11 cellular contexts compared by ENCODE assay signal in the genomic region with DNA sequence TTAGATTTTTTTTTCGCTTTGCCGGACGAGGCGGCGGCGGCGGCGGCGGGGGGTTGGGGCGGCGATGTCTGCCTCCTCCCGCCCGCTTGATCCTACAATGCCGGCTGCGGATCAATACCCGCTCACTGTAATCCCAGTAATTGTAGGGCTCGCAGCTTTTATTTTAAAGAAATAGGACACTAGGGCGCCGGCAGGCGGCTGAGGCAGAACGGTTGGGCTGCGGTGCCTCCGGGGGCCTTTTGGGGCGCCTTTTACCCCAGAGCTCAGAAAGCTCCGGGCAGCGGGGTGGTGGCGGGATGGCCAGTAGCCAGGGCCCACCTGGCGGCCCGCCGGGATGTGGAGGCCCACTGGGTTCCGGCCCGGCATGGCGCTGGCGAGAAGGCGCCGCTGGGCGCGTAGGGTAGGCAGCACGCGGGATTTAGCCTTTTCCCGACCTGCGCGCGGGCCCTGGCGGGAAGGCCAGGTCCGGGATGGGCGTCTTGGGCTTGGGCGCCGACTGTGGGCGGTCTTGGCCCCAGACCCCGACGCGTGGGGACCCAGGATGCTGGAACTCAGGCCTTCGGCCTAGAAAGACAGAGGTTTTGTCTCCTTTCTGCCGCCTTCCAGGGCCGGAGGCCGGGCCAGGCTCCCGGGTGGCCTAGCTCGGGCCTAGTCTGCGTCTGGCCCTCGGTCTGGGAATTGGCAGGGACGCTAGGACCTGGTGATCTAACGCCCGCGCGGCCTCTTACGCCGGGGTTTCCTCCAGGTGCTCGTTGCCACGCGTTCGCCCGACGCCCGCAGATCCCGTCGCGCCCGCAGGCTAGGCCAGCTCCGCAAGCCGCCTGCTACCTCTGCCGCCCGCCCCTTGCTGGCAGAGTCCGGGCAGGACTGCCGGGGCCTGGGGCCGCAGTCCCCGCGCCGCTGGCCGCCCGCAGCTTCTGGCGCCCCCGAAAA. TPM values are rescaled to one million over a fixed set of nuclear protein-coding genes. Genes with fewer than 3 reads are reported as not detected.
DNase-seq lines count a peak whose midpoint lies in the region; ATAC-seq, FAIRE-seq and TF ChIP-seq lines count a peak whose summit lies in the region.
"Had no signal": no experiment of that assay in that cellular context is flagged by ENCODE, and none has a peak within 500 bp of the region (broad histone marks: within the 10 kb centered on the region; RNA-seq: fewer than 3 reads in every experiment).

No MANE protein-coding gene starts in this region.

- intact Hi-C loops in GM12878 (cut with micrococcal nuclease; ENCODE audit: unreplicated experiment), result no loop called here

- H3K4me1 ChIP-seq in GM12878 (ENCODE audit: control insufficient read depth, insufficient read depth, low read length), result no peaks in the 10 kb centered on the region

- H3K27me3 ChIP-seq in GM12878 (replicated peaks in 1 of 2; ENCODE audit: control insufficient read depth in 2 of 2, insufficient read depth in 2 of 2, low read length in 1 of 2), result peaks cover 12 to 33% of the 10 kb centered on the region in 2 experiments

- no peak overlapping the region for H3K27ac ChIP-seq in GM12878 (ENCODE audit: control insufficient read depth, insufficient read depth)
- H3K27ac ChIP-seq: WERI-Rb-1 had no signal

- no peak for TF ChIP-seq POLR2A in GM12878 (IDR thresholded peaks at IDR 0.05; ENCODE audit: low read depth, low read length)

- H3K9me3 ChIP-seq in GM12878 (replicated peaks; ENCODE audit: control insufficient read depth, insufficient read depth, low read length), result no peaks in the 10 kb centered on the region; the same call in 2 of the 3 replicates

- H4K20me1 ChIP-seq in GM12878 (ENCODE audit: control insufficient read depth, insufficient read depth), result no peaks in the 10 kb centered on the region

- TF ChIP-seq CTCF in GM12878 (IDR thresholded peaks at IDR 0.05 in 2 of 3, conservative IDR thresholded peaks at IDR 0.05 in 1 of 3; ENCODE audit: control insufficient read depth in 2 of 3, extremely low read depth in 1 of 3, insufficient read depth in 1 of 3, low read depth in 3 of 3, low read length in 3 of 3), result no peak

- peak overlapping the region; percentile 43 for H3K4me3 Mint-ChIP-seq in stimulated activated naive CD8-positive, alpha-beta T cell treated with anti-CD3 and anti-CD28 coated beads, Interleukin-15, Interleukin-2, amounts not matched to agents 100 ng/mL and 50 ng/mL, for 24 hours

- peaks cover 79% of the 10 kb centered on the region for H3K27me3 Mint-ChIP-seq in stimulated activated naive CD8-positive, alpha-beta T cell treated with anti-CD3 and anti-CD28 coated beads, Interleukin-15, Interleukin-2, amounts not matched to agents 100 ng/mL and 50 ng/mL, for 24 hours

- TF ChIP-seq EP300 in GM12878 (IDR thresholded peaks at IDR 0.05; ENCODE audit: borderline replicate concordance in 1 of 2, control insufficient read depth in 1 of 2, low read depth in 2 of 2, low read length in 2 of 2), result no peak

- in situ Hi-C loops in GM12878 (cut with MboI), result no loop called here

- TF ChIP-seq RAD21 in GM12878 (IDR thresholded peaks at IDR 0.05; ENCODE audit: insufficient read depth, low read depth, low read length), result no peak

- no peak overlapping the region for H2AFZ ChIP-seq in GM12878 (ENCODE audit: control insufficient read depth, low read depth, low read length)

- no peaks in the 10 kb centered on the region for H3K79me2 ChIP-seq in GM12878 (ENCODE audit: control insufficient read depth, insufficient read depth, low read length)

- no peaks in the 10 kb centered on the region for H3K36me3 Mint-ChIP-seq in stimulated activated naive CD8-positive, alpha-beta T cell treated with anti-CD3 and anti-CD28 coated beads, Interleukin-15, Interleukin-2, amounts not matched to agents 100 ng/mL and 50 ng/mL, for 24 hours (ENCODE audit: low read depth)

- CTCF ChIA-PET in GM12878 (lab: Yijun Ruan, JAX), result interaction anchor here (1.1 kb wide), 1 partner anchor 26 kb away, joined by 3 read pairs; no protein-coding TSS in a partner anchor

- POLR2A ChIA-PET in GM12878 (lab: Charles Lee), result no interaction called here

- peaks cover 19% of the 10 kb centered on the region for H3K4me1 Mint-ChIP-seq in stimulated activated naive CD8-positive, alpha-beta T cell treated with anti-CD3 and anti-CD28 coated beads, Interleukin-15, Interleukin-2, amounts not matched to agents 100 ng/mL and 50 ng/mL, for 24 hours (ENCODE audit: low read depth)

- RAD21 ChIA-PET in GM12878 (lab: Charles Lee; ENCODE audit: unreplicated experiment), result no interaction called here

- no peak for FAIRE-seq in GM12878 (lab: Jason Lieb, UNC)

- H3K36me3 ChIP-seq in GM12878 (ENCODE audit: control insufficient read depth in 2 of 2, insufficient read depth in 2 of 2, low read length in 1 of 2), result no peaks in the 10 kb centered on the region
- H3K36me3 ChIP-seq: WERI-Rb-1 had no signal

- ATAC-seq in GM12878 (peak; percentile 44; the same call in 2 of the 3 replicates), left lobe of liver (peak; percentile 46), HG02623 (IDR thresholded peaks at IDR 0.05; ENCODE audit: unreplicated experiment) (no peak), HG02678 (IDR thresholded peaks at IDR 0.05; ENCODE audit: unreplicated experiment) (no peak)

- SMC1A ChIA-PET in GM12878 (lab: Charles Lee; ENCODE audit: uncharacterized antibody, unreplicated experiment), result no interaction called here

- WGBS in GM12878 (ENCODE audit: insufficient coverage, insufficient replicate concordance, low lambda C conversion rate, missing lambda C conversion rate), result 42% methylated on average over 67 of the region's 93 CpGs

- peak; percentile 7 for DNase-seq in NCI-H748 (lab: John Stamatoyannopoulos, UW; ENCODE audit: unreplicated experiment)
- DNase-seq in NCI-H748 treated with DMSO at 0.1 percent for 48 hours (lab: John Stamatoyannopoulos, UW), result no peak
- DNase-seq in GM12878 (ENCODE audit: low read depth, low spot score), result no peak
- DNase-seq in left lobe of liver (ENCODE audit: low spot score), result peak; percentile 72
- no peak for DNase-seq in H4 (ENCODE audit: low spot score)
- DNase-seq: foreskin melanocyte, WERI-Rb-1 had no signal

- no peak overlapping the region for H3K4me2 ChIP-seq in GM12878 (ENCODE audit: control insufficient read depth, insufficient read depth)

- no peak overlapping the region for H3K4me3 ChIP-seq in GM12878

- H3K9ac ChIP-seq in GM12878 (ENCODE audit: control insufficient read depth, insufficient read depth, low read length), result no peak overlapping the region

- no peaks in the 10 kb centered on the region for H3K9me3 Mint-ChIP-seq in stimulated activated naive CD8-positive, alpha-beta T cell treated with anti-CD3 and anti-CD28 coated beads, Interleukin-15, Interleukin-2, amounts not matched to agents 100 ng/mL and 50 ng/mL, for 24 hours

- no peak overlapping the region for H3K27ac Mint-ChIP-seq in stimulated activated naive CD8-positive, alpha-beta T cell treated with anti-CD3 and anti-CD28 coated beads, Interleukin-15, Interleukin-2, amounts not matched to agents 100 ng/mL and 50 ng/mL, for 24 hours

- BruUV-seq in GM12878 (replicated peaks; lab: Mats Ljungman, UMichigan), result no TSS peak

TF ChIP-seq in GM12878, 131 proteins besides CTCF, POLR2A, EP300 and RAD21:
- TF ChIP-seq SUZ12 (IDR thresholded peaks at IDR 0.05; ENCODE audit: unreplicated experiment), result peak; percentile 94
- TF ChIP-seq HDGF (IDR thresholded peaks at IDR 0.05), result no peak

RNA-seq across cellular contexts. Expression of a gene that starts 15.5 kb away (rescaled TPM):
- not detected in 2 replicates for total RNA-seq in GM12878 (2013; cell fraction: nucleolus; rRNA removed)
- not detected in 2 replicates for total RNA-seq in GM12878 (2014; rRNA removed)
- total RNA-seq in GM12878 (2014; rRNA removed; fragmentation: Illumina TruSeq; extraction: Trizol), result not detected in 2 replicates
- 0.11 and 0.28 TPM in 2 replicates for total RNA-seq in GM12878 (2021)
- polyA plus RNA-seq in GM12878 (2011; ENCODE audit: low read depth), result not detected
- not detected in 2 replicates for polyA plus RNA-seq in GM12878 (2011; rRNA removed)
- polyA plus RNA-seq in GM12878 (2011; cell fraction: cytosol; rRNA removed), result not detected in 2 replicates
- polyA plus RNA-seq in GM12878 (2011; cell fraction: nucleus; rRNA removed), result not detected in 2 replicates
- not detected in 2 replicates for polyA plus RNA-seq in GM12878 (2012)
- polyA plus RNA-seq in GM12878 (2014; fragmentation: Illumina TruSeq; extraction: Trizol), result not detected in 2 replicates
- not detected for polyA plus RNA-seq in GM12878 (2014; fragmentation: Nextera tagmentation; extraction: Ambion mirVana)
- polyA plus RNA-seq in GM12878 (2014; rRNA removed), result not detected in 2 replicates
- polyA plus RNA-seq in GM12878 (2016; fragmentation: Nextera tagmentation; extraction: Ambion mirVana), result not detected
- not detected in 2 replicates for polyA minus RNA-seq in GM12878 (2011; rRNA and poly(A)+ RNA removed)
- polyA minus RNA-seq in GM12878 (2011; cell fraction: cytosol; rRNA and poly(A)+ RNA removed), result not detected in 2 replicates
- polyA minus RNA-seq in GM12878 (2011; cell fraction: nucleus; rRNA and poly(A)+ RNA removed), result not detected in 2 replicates
- total RNA-seq in left lobe of liver, result 63.0 TPM
- 0.10 TPM in 1 of 2 replicates, not detected in the other for total RNA-seq in H4 (2014; rRNA removed; shearing (Covaris generic))
- total RNA-seq: A172 had no signal

Comparison
In these comparisons a context has a peak if more than half of its experiments do, and no peak if none do; other contexts are left out.
1. DNase-seq: peak in NCI-H748 (single experiment) and left lobe of liver (single experiment); none in NCI-H748 treated with DMSO at 0.1 percent for 48 hours (single experiment), GM12878 (single experiment) and H4 (single experiment).
2. ATAC-seq: peak in GM12878 (single experiment) and left lobe of liver (single experiment); none in HG02623 (single experiment) and HG02678 (single experiment).
3. RNA of a gene that starts 15.5 kb away (total RNA-seq): 63.0 TPM in left lobe of liver (single experiment); 0.10 TPM in H4 and 0.11 to 0.28 TPM in GM12878; every median in the first group is over 10 times any median in the second.